Comparison of ENCODE assay signal across 16 cellular contexts in genomic region chr1:52542085-52542688, GRCh38. TPM values are rescaled to one million over a fixed set of nuclear protein-coding genes. Genes with fewer than 3 reads are reported as not detected.
DNase-seq lines count a peak whose midpoint lies in the region; FAIRE-seq and TF ChIP-seq lines count a peak whose summit lies in the region.
"Had no signal": no experiment of that assay in that cellular context is flagged by ENCODE, and none has a peak within 500 bp of the region (broad histone marks: within the 10 kb centered on the region; RNA-seq: fewer than 3 reads in every experiment).

No MANE protein-coding gene starts in this region.

- H3K4me1 ChIP-seq in HEK293 (ENCODE audit: control insufficient read depth, insufficient read depth, low read length) (no peaks in the 10 kb centered on the region), adipocyte (ENCODE audit: control insufficient read depth, insufficient read depth, low read length) (no peaks in the 10 kb centered on the region), keratinocyte (ENCODE audit: control insufficient read depth, extremely low read depth, insufficient read depth, low read length) (no peaks in the 10 kb centered on the region)
- H3K4me1 ChIP-seq: BE2C, HAP-1, SJCRH30 had no signal

- intact Hi-C loops in activated T-helper 2 cell treated with anti-CD3 and anti-CD28 coated beads, Interferon-gamma antibody, Interleukin-2, Interleukin-4, amounts not matched to agents 10 μg/mL and 5 μg/mL and 100 μg/mL, durations not matched to agents 14 hours and 24 hours and 36 hours (cut with micrococcal nuclease) = no loop called here

- H3K9me1 ChIP-seq in keratinocyte (ENCODE audit: control insufficient read depth, extremely low read depth, insufficient read depth, low read length) = no peaks in the 10 kb centered on the region

- H3K79me2 ChIP-seq in keratinocyte (ENCODE audit: control insufficient read depth, insufficient read depth, low read length) = peaks cover 56% of the 10 kb centered on the region

- H3K9ac ChIP-seq in adipocyte (ENCODE audit: low read length) = no peak overlapping the region
- H3K9ac ChIP-seq in keratinocyte (ENCODE audit: control insufficient read depth, extremely low read depth, insufficient read depth, low read length) = no peak overlapping the region

- H3K27ac Mint-ChIP-seq in activated T-helper 2 cell treated with anti-CD3 and anti-CD28 coated beads, Interferon-gamma antibody, Interleukin-2, Interleukin-4, amounts not matched to agents 10 μg/mL and 5 μg/mL and 100 μg/mL, durations not matched to agents 14 hours and 24 hours and 36 hours = no peak overlapping the region

- H3K27me3 Mint-ChIP-seq in activated T-helper 2 cell treated with anti-CD3 and anti-CD28 coated beads, Interferon-gamma antibody, Interleukin-2, Interleukin-4, amounts not matched to agents 10 μg/mL and 5 μg/mL and 100 μg/mL, durations not matched to agents 14 hours and 24 hours and 36 hours (ENCODE audit: low read depth) = no peaks in the 10 kb centered on the region
- H3K27me3 Mint-ChIP-seq: CD4-positive, alpha-beta memory T cell had no signal

- H3K27ac ChIP-seq in HEK293 (ENCODE audit: extremely low read depth, low read depth, low read length) (no peak overlapping the region), keratinocyte (ENCODE audit: control insufficient read depth, insufficient read depth, low read length) (no peak overlapping the region)
- H3K27ac ChIP-seq: RWPE1, SJCRH30 had no signal

- H3K9me3 Mint-ChIP-seq in activated T-helper 2 cell treated with anti-CD3 and anti-CD28 coated beads, Interferon-gamma antibody, Interleukin-2, Interleukin-4, amounts not matched to agents 10 μg/mL and 5 μg/mL and 100 μg/mL, durations not matched to agents 14 hours and 24 hours and 36 hours = peaks cover 41% of the 10 kb centered on the region

- peaks cover 3 to 7% of the 10 kb centered on the region in 2 experiments; a peak in 2 of 3 replicates for H3K36me3 ChIP-seq in HEK293 (ENCODE audit: control insufficient read depth in 2 of 2, insufficient read depth in 1 of 2, low read length in 2 of 2)
- H3K36me3 ChIP-seq in adipocyte (ENCODE audit: control insufficient read depth, insufficient read depth, low read length, severe bottlenecking) = peaks cover 2% of the 10 kb centered on the region
- H3K36me3 ChIP-seq in keratinocyte (ENCODE audit: control insufficient read depth in 2 of 2, extremely low read depth in 1 of 2, insufficient read depth in 2 of 2, low read length in 2 of 2) = no peaks in the 10 kb centered on the region
- H3K36me3 ChIP-seq: BE2C, HAP-1 had no signal

- no peak for TF ChIP-seq CTCF in D721Med (IDR thresholded peaks at IDR 0.05; ENCODE audit: insufficient read depth, missing control alignments)
- no peak for TF ChIP-seq CTCF in HEK293 (tag by site-specific recombination; IDR thresholded peaks at IDR 0.05)
- TF ChIP-seq CTCF in keratinocyte (optimal IDR thresholded peaks at IDR 0.05 in 1 of 3, IDR thresholded peaks at IDR 0.05 in 1 of 3, conservative IDR thresholded peaks at IDR 0.05 in 1 of 3; ENCODE audit: extremely low read depth in 1 of 3, insufficient read depth in 2 of 3, low read length in 3 of 3) = no peak

- CTCF ChIA-PET in HEK293 (lab: Yijun Ruan, JAX) = interaction anchor here (0.6 kb wide), 1 partner anchor 29 kb away, joined by 3 read pairs; no protein-coding TSS in a partner anchor

- POLR2A ChIA-PET in HEK293 (lab: Yijun Ruan, JAX) = interaction anchor here (0.6 kb wide), 1 partner anchor 11 kb away, joined by 10 read pairs; the partner anchor contains the start of gene TUT4

- no peak overlapping the region for H3K4me3 Mint-ChIP-seq in activated T-helper 2 cell treated with anti-CD3 and anti-CD28 coated beads, Interferon-gamma antibody, Interleukin-2, Interleukin-4, amounts not matched to agents 10 μg/mL and 5 μg/mL and 100 μg/mL, durations not matched to agents 14 hours and 24 hours and 36 hours (ENCODE audit: low read depth)

- H3K4me3 ChIP-seq in HEK293 (ENCODE audit: low read depth, low read length) (no peak overlapping the region), adipocyte (ENCODE audit: low read length) (peak overlapping the region; percentile 36), keratinocyte (ENCODE audit: control insufficient read depth in 2 of 3, extremely low read depth in 1 of 3, insufficient read depth in 2 of 3, low read depth in 1 of 3, low read length in 3 of 3) (no peak overlapping the region)
- H3K4me3 ChIP-seq: HAP-1, SJCRH30 had no signal

- no peak overlapping the region for H3K4me2 ChIP-seq in keratinocyte (ENCODE audit: control insufficient read depth, extremely low read depth, insufficient read depth, low read depth, low read length)

- FAIRE-seq in D721Med (lab: Jason Lieb, UNC) (peak; percentile 29), keratinocyte (lab: Jason Lieb, UNC) (peak; percentile 9)

- DNase-seq in D721Med (ENCODE audit: insufficient read length, low spot score) (no peak), adipocyte (ENCODE audit: low read depth) (no peak), keratinocyte (ENCODE audit: low read depth, low spot score) (no peak), HK-2 (ENCODE audit: unreplicated experiment) (no peak)
- no peak for DNase-seq in activated T-helper 2 cell treated with anti-CD3 and anti-CD28 coated beads, Interferon-gamma antibody, Interleukin-2, Interleukin-4, amounts not matched to agents 10 μg/mL and 5 μg/mL and 100 μg/mL, durations not matched to agents 14 hours and 24 hours and 36 hours (ENCODE audit: low spot score)
- no peak for DNase-seq in stimulated activated CD4-positive, alpha-beta T cell treated with anti-CD3 and anti-CD28 coated beads, Interleukin-2, amount 100 ng/mL, for 48 hours
- DNase-seq: BE2C; CD4-positive, alpha-beta memory T cell; Karpas-422; NCI-H187 treated with DMSO at 0.1 percent for 48 hours; NCI-H524 treated with DMSO at 0.1 percent for 48 hours; OCI-M1 had no signal

- H4K20me1 ChIP-seq in keratinocyte (ENCODE audit: control insufficient read depth, extremely low read depth, insufficient read depth, low read length) = no peaks in the 10 kb centered on the region

- H3K9me3 ChIP-seq in HEK293 (ENCODE audit: control insufficient read depth, insufficient read depth, low read depth, low read length) = no peaks in the 10 kb centered on the region
- peaks cover 17% of the 10 kb centered on the region for H3K9me3 ChIP-seq in adipocyte (ENCODE audit: control insufficient read depth, low read length)
- peaks cover 2% of the 10 kb centered on the region for H3K9me3 ChIP-seq in keratinocyte (ENCODE audit: control insufficient read depth, low read depth, low read length)
- H3K9me3 ChIP-seq: BE2C had no signal

- dilution Hi-C loops in keratinocyte (cut with MboI; ENCODE audit: extremely low pct_ligation_motif_present, low sequenced_read_pairs) = no loop called here

- no peak overlapping the region for H2AFZ ChIP-seq in keratinocyte (ENCODE audit: control insufficient read depth, low read length)

- H3K27me3 ChIP-seq in adipocyte (replicated peaks; ENCODE audit: control insufficient read depth, insufficient read depth, low read length) (no peaks in the 10 kb centered on the region), keratinocyte (ENCODE audit: control insufficient read depth, extremely low read depth, insufficient read depth, low read length) (no peaks in the 10 kb centered on the region)
- H3K27me3 ChIP-seq: BE2C, SJCRH30 had no signal

- peaks cover 71% of the 10 kb centered on the region for H3K36me3 Mint-ChIP-seq in activated T-helper 2 cell treated with anti-CD3 and anti-CD28 coated beads, Interferon-gamma antibody, Interleukin-2, Interleukin-4, amounts not matched to agents 10 μg/mL and 5 μg/mL and 100 μg/mL, durations not matched to agents 14 hours and 24 hours and 36 hours (ENCODE audit: low read depth)

- peaks cover 6% of the 10 kb centered on the region for H3K4me1 Mint-ChIP-seq in activated T-helper 2 cell treated with anti-CD3 and anti-CD28 coated beads, Interferon-gamma antibody, Interleukin-2, Interleukin-4, amounts not matched to agents 10 μg/mL and 5 μg/mL and 100 μg/mL, durations not matched to agents 14 hours and 24 hours and 36 hours (ENCODE audit: low read depth)

TF ChIP-seq in HEK293, 187 proteins besides CTCF, POLR2A, EP300 and RAD21:
- TF ChIP-seq ZNF549 (tag by site-specific recombination; IDR thresholded peaks at IDR 0.05) = peak; percentile 23; the same call in 1 of the 2 replicates
- TF ChIP-seq ZNF37A (tag by site-specific recombination; IDR thresholded peaks at IDR 0.05) = no peak
- TF ChIP-seq ZNF626 (tag by site-specific recombination; IDR thresholded peaks at IDR 0.05) = 0 out of 2 replicates have a peak, but pooled peaks have one; percentile 39
- peak; percentile 92 for TF ChIP-seq SETDB1 (IDR thresholded peaks at IDR 0.05; ENCODE audit: insufficient read length, low read length)
- no peak for TF ChIP-seq ZNF311 (tag by site-specific recombination; IDR thresholded peaks at IDR 0.05; ENCODE audit: borderline replicate concordance)
TF ChIP-seq in HEK293: peak in this region for 3.

RNA-seq across cellular contexts. Expression of gene TUT4, which starts 10.7 kb away (rescaled TPM):
- polyA plus RNA-seq in keratinocyte = 16.5 to 27.5 TPM (median 24.2 TPM) in 3 replicates
- polyA plus RNA-seq in keratinocyte (2011; ENCODE audit: low read depth) = 43.5 TPM
- 10.8 and 12.3 TPM in 2 replicates for polyA plus RNA-seq in keratinocyte (2011; cell fraction: cytosol; rRNA removed)
- 80.4 and 87.5 TPM in 2 replicates for polyA plus RNA-seq in keratinocyte (2011; cell fraction: nucleus; rRNA removed)
- polyA plus RNA-seq in keratinocyte (2012; ENCODE audit: low replicate concordance) = 13.9 and 28.8 TPM in 2 replicates
- polyA minus RNA-seq in keratinocyte = 11.8 to 30.6 TPM (median 30.2 TPM) in 3 replicates
- 10.6 TPM for polyA minus RNA-seq in keratinocyte (2011; cell fraction: cytosol; rRNA and poly(A)+ RNA removed)
- polyA minus RNA-seq in keratinocyte (2011; cell fraction: nucleus; rRNA and poly(A)+ RNA removed) = 24.7 and 52.6 TPM in 2 replicates
- total RNA-seq in activated T-helper 2 cell treated with anti-CD3 and anti-CD28 coated beads, Interferon-gamma antibody, Interleukin-2, Interleukin-4, amounts not matched to agents 10 μg/mL and 5 μg/mL and 100 μg/mL, durations not matched to agents 14 hours and 24 hours and 36 hours = 61.6 and 63.1 TPM in 2 replicates

RNA-seq across cellular contexts. Expression of gene GPX7, which starts 60.0 kb away (rescaled TPM):
- 0.40 to 0.49 TPM (median 0.42 TPM) in 3 replicates for polyA plus RNA-seq in keratinocyte
- not detected for polyA plus RNA-seq in keratinocyte (2011; ENCODE audit: low read depth)
- 0.24 and 0.40 TPM in 2 replicates for polyA plus RNA-seq in keratinocyte (2011; cell fraction: cytosol; rRNA removed)
- 0.15 and 0.39 TPM in 2 replicates for polyA plus RNA-seq in keratinocyte (2011; cell fraction: nucleus; rRNA removed)
- 0.13 and 0.26 TPM in 2 replicates for polyA plus RNA-seq in keratinocyte (2012; ENCODE audit: low replicate concordance)
- not detected in 3 replicates for polyA minus RNA-seq in keratinocyte
- not detected for polyA minus RNA-seq in keratinocyte (2011; cell fraction: cytosol; rRNA and poly(A)+ RNA removed)
- not detected in 2 replicates for polyA minus RNA-seq in keratinocyte (2011; cell fraction: nucleus; rRNA and poly(A)+ RNA removed)
- 29.9 and 31.1 TPM in 2 replicates for total RNA-seq in activated T-helper 2 cell treated with anti-CD3 and anti-CD28 coated beads, Interferon-gamma antibody, Interleukin-2, Interleukin-4, amounts not matched to agents 10 μg/mL and 5 μg/mL and 100 μg/mL, durations not matched to agents 14 hours and 24 hours and 36 hours
